In genomic region chr1:120558303-120559060, GRCh38 we compare ENCODE assay signal across 8 cellular contexts.
DNase-seq lines count a peak whose midpoint lies in the region; ATAC-seq and TF ChIP-seq lines count a peak whose summit lies in the region.
"Not testable (repeated sequence)": the region's sequence is repeated elsewhere in the genome, so short reads cannot be mapped to it uniquely, and the experiment has no call there.

No MANE protein-coding gene starts in this region.

- intact Hi-C loops in lower leg skin (cut with DNase I; ENCODE audit: low total_unique reads) = not testable (repeated sequence)

- not testable (repeated sequence) for H4K20me1 ChIP-seq in BLaER1 treated with 17β-estradiol and CSF1 and Interleukin-3, amounts not matched to agents 10 nM and 100 nM

- not testable (repeated sequence) for H3K9me3 ChIP-seq in BLaER1 treated with 17β-estradiol and CSF1 and Interleukin-3, amounts not matched to agents 10 nM and 100 nM (replicated peaks in 1 of 11)

- H3K9ac ChIP-seq in BLaER1 treated with 17β-estradiol and CSF1 and Interleukin-3, amounts not matched to agents 10 nM and 100 nM = peak overlapping the region in 9 of 11 experiments; percentile 35 to 56 (median 52); a peak in 10 of 22 replicates

- H3K36me3 ChIP-seq in BLaER1 treated with 17β-estradiol and CSF1 and Interleukin-3, amounts not matched to agents 10 nM and 100 nM = not testable (repeated sequence)

- WGBS in lower leg skin, 2 donors = 0% methylated on average over 3 of the region's 72 CpGs; no CpG with 5 or more reads in 1 of the 2 donors

- TF ChIP-seq POLR2A in lower leg skin (IDR thresholded peaks at IDR 0.05) = not testable (repeated sequence)

- not testable (repeated sequence) for H3K27me3 ChIP-seq in BLaER1 treated with 17β-estradiol and CSF1 and Interleukin-3, amounts not matched to agents 10 nM and 100 nM

- peak overlapping the region in 2 of 11 experiments; percentile 9 to 46; a peak in 1 of 22 replicates for H3K27ac ChIP-seq in BLaER1 treated with 17β-estradiol and CSF1 and Interleukin-3, amounts not matched to agents 10 nM and 100 nM

- H3K4me3 ChIP-seq in BLaER1 treated with 17β-estradiol and CSF1 and Interleukin-3, amounts not matched to agents 10 nM and 100 nM = peak overlapping the region; percentile 50 to 71 (median 61)
- H3K4me3 ChIP-seq in lower leg skin (ENCODE audit: low read depth, poor library complexity, severe bottlenecking) = not testable (repeated sequence)

- peak; percentile 76 for ATAC-seq in GM21360 (IDR thresholded peaks at IDR 0.05; ENCODE audit: unreplicated experiment)
- ATAC-seq in HG03460 (IDR thresholded peaks at IDR 0.05; ENCODE audit: unreplicated experiment) = peak; percentile 77

- TF ChIP-seq CTCF in lower leg skin (IDR thresholded peaks at IDR 0.05) = not testable (repeated sequence)

- peak; percentile 43 for DNase-seq in NCI-H82 (lab: John Stamatoyannopoulos, UW)
- DNase-seq in activated CD8-positive, alpha-beta memory T cell treated with anti-CD3 and anti-CD28 coated beads for 48 hours (ENCODE audit: low read depth in 2 of 3, low spot score in 2 of 3) = peak; percentile 15 to 48 (median 37)
- peak; percentile 39 for DNase-seq in effector CD4-positive, alpha-beta T cell
- peak; percentile 60 to 91 for DNase-seq in lower leg skin (ENCODE audit: low spot score in 2 of 2)
- DNase-seq in stimulated activated CD4-positive, alpha-beta T cell treated with anti-CD3 and anti-CD28 coated beads, Interleukin-1b, Interleukin-23, amount 100 ng/mL, for 48 hours = peak; percentile 34

- not testable (repeated sequence) for H3K4me1 ChIP-seq in BLaER1 treated with 17β-estradiol and CSF1 and Interleukin-3, amounts not matched to agents 10 nM and 100 nM

- not testable (repeated sequence) for H3K4me2 ChIP-seq in BLaER1 treated with 17β-estradiol and CSF1 and Interleukin-3, amounts not matched to agents 10 nM and 100 nM
